ENCODE assay signal across 19 cellular contexts in genomic region chr6:71333050-71333449, GRCh38.
"Had no signal": no experiment of that assay in that cellular context is flagged by ENCODE, and none has a peak within 500 bp of the region (broad histone marks: within the 10 kb centered on the region; RNA-seq: fewer than 3 reads in every experiment).

No MANE protein-coding gene starts in this region.

- DNase-seq: activated CD4-positive, alpha-beta T cell treated with anti-CD3 and anti-CD28 coated beads for 36 hours; activated CD4-positive, CD25-positive, alpha-beta regulatory T cell; activated CD8-positive, alpha-beta memory T cell treated with anti-CD3 and anti-CD28 coated beads, Interleukin-2, amount 10 ng/mL, durations not matched to agents 7 days and 5 days; activated CD8-positive, alpha-beta T cell treated with anti-CD3 and anti-CD28 coated beads, Interleukin-2, amount 10 ng/mL, durations not matched to agents 7 days and 5 days; activated T-cell treated with anti-CD3 and anti-CD28 coated beads, Interleukin-2, amount 50 U/mL, for 48 hours; anterior cingulate cortex; dorsolateral prefrontal cortex; effector memory CD4-positive, alpha-beta T cell; erythroblast; heart left ventricle; lower lobe of right lung; mucosa of descending colon; stimulated activated naive CD4-positive, alpha-beta T cell treated with Interleukin-2 at 50 U/mL for 16 hours; T-helper 1 cell; testis; transverse colon had no signal

- H3K36me3 ChIP-seq: heart left ventricle, lower lobe of right lung, transverse colon had no signal

- H3K9me3 ChIP-seq: body of pancreas, lower lobe of right lung, mucosa of descending colon, testis, transverse colon had no signal

- ATAC-seq: activated CD4-positive, alpha-beta T cell treated with anti-CD3 and anti-CD28 coated beads for 36 hours; activated CD8-positive, alpha-beta memory T cell treated with anti-CD3 and anti-CD28 coated beads, Interleukin-2, amount 10 ng/mL, durations not matched to agents 7 days and 5 days; activated CD8-positive, alpha-beta T cell treated with anti-CD3 and anti-CD28 coated beads, Interleukin-2, amount 10 ng/mL, durations not matched to agents 7 days and 5 days; activated naive CD4-positive, alpha-beta T cell treated with anti-CD3 and anti-CD28 coated beads, Interleukin-2, amount 50 U/mL, for 72 hours; heart left ventricle; mucosa of descending colon had no signal

- H3K27me3 ChIP-seq: body of pancreas, dorsolateral prefrontal cortex, heart left ventricle, testis, transverse colon had no signal

- H3K4me3 ChIP-seq: body of pancreas, coronary artery, dorsolateral prefrontal cortex, heart left ventricle, lower lobe of right lung, mucosa of descending colon, testis, transverse colon had no signal

- H3K27ac ChIP-seq: body of pancreas, coronary artery, dorsolateral prefrontal cortex, heart left ventricle, lower lobe of right lung, testis, transverse colon had no signal

- H3K4me1 ChIP-seq: body of pancreas, testis, transverse colon had no signal
